19 cellular contexts compared by ENCODE assay signal in the genomic region with DNA sequence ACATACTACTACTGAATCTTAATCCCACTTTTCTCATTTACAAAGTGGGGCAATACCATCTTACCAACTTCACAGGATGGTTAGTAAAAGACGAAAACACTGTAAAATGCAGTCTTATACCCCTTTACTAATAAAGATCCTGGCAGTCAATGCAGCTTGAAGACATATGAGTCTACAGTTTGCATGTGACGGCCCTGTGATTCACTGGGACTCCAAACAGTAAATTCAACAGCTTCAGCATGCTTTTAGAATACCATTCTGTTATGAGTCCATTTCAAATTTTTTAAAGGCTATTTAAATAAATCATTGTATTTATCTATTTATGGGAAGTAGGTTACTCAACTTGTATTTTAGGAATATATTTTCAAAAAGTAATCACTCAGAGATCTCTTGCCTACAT.
"Had no signal": no experiment of that assay in that cellular context is flagged by ENCODE, and none has a peak within 500 bp of the region (broad histone marks: within the 10 kb centered on the region; RNA-seq: fewer than 3 reads in every experiment).

No MANE protein-coding gene starts in this region.

- H3K9me3 Mint-ChIP-seq: dendritic cell treated with granulocyte-macrophage colony-stimulating factor and Interleukin-4, amounts not matched to agents 40 ng/mL and 50 ng/mL, for 4 days; nephron; stimulated activated naive B cell treated with anti-CD40 and anti-IgM and Interleukin-4, amounts not matched to agents 10 μg/mL and 1 μg/mL and 100 μg/mL, for 72 hours had no signal

- H3K4me1 Mint-ChIP-seq: activated naive CD8-positive, alpha-beta T cell treated with anti-CD3 and anti-CD28 coated beads, Interleukin-2, amount 50 U/mL, for 24 hours; nephron; stimulated activated naive B cell treated with anti-CD40 and anti-IgM and Interleukin-4, amounts not matched to agents 10 μg/mL and 1 μg/mL and 100 μg/mL, for 72 hours had no signal

- H3K4me3 ChIP-seq: heart left ventricle, left lung, psoas muscle, right lobe of liver, spleen had no signal

- H3K9me3 ChIP-seq: heart left ventricle, left lung, psoas muscle, right lobe of liver, spleen had no signal

- H3K27ac ChIP-seq: heart left ventricle, left lung, psoas muscle, right lobe of liver, spleen, VCaP had no signal

- H3K27me3 Mint-ChIP-seq: activated naive CD8-positive, alpha-beta T cell treated with anti-CD3 and anti-CD28 coated beads, Interleukin-2, amount 50 U/mL, for 24 hours; dendritic cell treated with granulocyte-macrophage colony-stimulating factor and Interleukin-4, amounts not matched to agents 40 ng/mL and 50 ng/mL, for 4 days; effector memory CD8-positive, alpha-beta T cell; stimulated activated naive B cell treated with anti-CD40 and anti-IgM and Interleukin-4, amounts not matched to agents 10 μg/mL and 1 μg/mL and 100 μg/mL, for 72 hours had no signal

- H3K36me3 ChIP-seq: heart left ventricle, left lung, right lobe of liver, spleen had no signal

- H3K4me1 ChIP-seq: heart left ventricle, left lung, psoas muscle, right lobe of liver, spleen had no signal

- ATAC-seq: activated CD8-positive, alpha-beta T cell treated with anti-CD3 and anti-CD28 coated beads, Interleukin-2, amount 10 ng/mL, durations not matched to agents 7 days and 5 days; activated naive CD8-positive, alpha-beta T cell treated with anti-CD3 and anti-CD28 coated beads, Interleukin-2, amount 50 U/mL, for 24 hours; effector memory CD8-positive, alpha-beta T cell; heart left ventricle; left lung; psoas muscle; right lobe of liver; stimulated activated naive B cell treated with anti-CD40 and anti-IgM and Interleukin-4, amounts not matched to agents 10 μg/mL and 1 μg/mL and 100 μg/mL, for 72 hours had no signal

- H3K27me3 ChIP-seq: heart left ventricle, left lung, right lobe of liver, spleen had no signal

- H3K4me3 Mint-ChIP-seq: activated CD8-positive, alpha-beta T cell treated with anti-CD3 and anti-CD28 coated beads, Interleukin-2, amount 10 ng/mL, durations not matched to agents 7 days and 5 days; activated naive CD8-positive, alpha-beta T cell treated with anti-CD3 and anti-CD28 coated beads, Interleukin-2, amount 50 U/mL, for 24 hours; dendritic cell treated with granulocyte-macrophage colony-stimulating factor and Interleukin-4, amounts not matched to agents 40 ng/mL and 50 ng/mL, for 4 days; effector memory CD8-positive, alpha-beta T cell; nephron; stimulated activated naive B cell treated with anti-CD40 and anti-IgM and Interleukin-4, amounts not matched to agents 10 μg/mL and 1 μg/mL and 100 μg/mL, for 72 hours had no signal

- H3K27ac Mint-ChIP-seq: activated CD8-positive, alpha-beta T cell treated with anti-CD3 and anti-CD28 coated beads, Interleukin-2, amount 10 ng/mL, durations not matched to agents 7 days and 5 days; activated naive CD8-positive, alpha-beta T cell treated with anti-CD3 and anti-CD28 coated beads, Interleukin-2, amount 50 U/mL, for 24 hours; dendritic cell treated with granulocyte-macrophage colony-stimulating factor and Interleukin-4, amounts not matched to agents 40 ng/mL and 50 ng/mL, for 4 days; effector memory CD8-positive, alpha-beta T cell; nephron; stimulated activated naive B cell treated with anti-CD40 and anti-IgM and Interleukin-4, amounts not matched to agents 10 μg/mL and 1 μg/mL and 100 μg/mL, for 72 hours had no signal

- DNase-seq: activated CD4-positive, alpha-beta T cell treated with anti-CD3 and anti-CD28 coated beads for 4 hours; activated CD8-positive, alpha-beta memory T cell treated with anti-CD3 and anti-CD28 coated beads, Interleukin-2, amount 50 U/mL, for 48 hours; activated CD8-positive, alpha-beta T cell treated with anti-CD3 and anti-CD28 coated beads, Interleukin-2, amount 10 ng/mL, durations not matched to agents 7 days and 5 days; activated naive CD8-positive, alpha-beta T cell treated with anti-CD3 and anti-CD28 coated beads, Interleukin-2, amount 50 U/mL, for 24 hours; central memory CD4-positive, alpha-beta T cell; effector memory CD8-positive, alpha-beta T cell; foreskin melanocyte; heart left ventricle; left lung; psoas muscle; right lobe of liver; spleen; stimulated activated CD4-positive, alpha-beta T cell treated with anti-CD3 and anti-CD28 coated beads, Interleukin-1b, Interleukin-23, amount 100 ng/mL, for 48 hours; stimulated activated naive B cell treated with anti-CD40 and anti-IgM and Interleukin-4, amounts not matched to agents 10 μg/mL and 1 μg/mL and 100 μg/mL, for 72 hours; T-helper 9 cell; trophoblast cell had no signal

- H3K36me3 Mint-ChIP-seq: stimulated activated naive B cell treated with anti-CD40 and anti-IgM and Interleukin-4, amounts not matched to agents 10 μg/mL and 1 μg/mL and 100 μg/mL, for 72 hours had no signal
